ENCODE assay signal across 20 cellular contexts in genomic region chr10:77377678-77378352, GRCh38.
DNase-seq lines count a peak whose midpoint lies in the region; ATAC-seq, FAIRE-seq and TF ChIP-seq lines count a peak whose summit lies in the region.
"Had no signal": no experiment of that assay in that cellular context is flagged by ENCODE, and none has a peak within 500 bp of the region (broad histone marks: within the 10 kb centered on the region; RNA-seq: fewer than 3 reads in every experiment).

No MANE protein-coding gene starts in this region.

- FAIRE-seq in HepG2 (lab: Jason Lieb, UNC), result no peak

- H3K9me3 ChIP-seq in BE2C (no peaks in the 10 kb centered on the region), Loucy (ENCODE audit: insufficient read depth, low read depth, low read length) (no peaks in the 10 kb centered on the region), HepG2 (ENCODE audit: low read length) (no peaks in the 10 kb centered on the region)
- H3K9me3 ChIP-seq: heart left ventricle, SJSA1, thyroid gland had no signal

- 26% methylated on average over 6 of the region's 6 CpGs for WGBS in HepG2 (ENCODE audit: low lambda C conversion rate)

- H3K9me2 ChIP-seq in Loucy (replicated peaks; ENCODE audit: low read depth, low read length), result no peaks in the 10 kb centered on the region

- no peak overlapping the region for H2AFZ ChIP-seq in Loucy (ENCODE audit: low read length)
- no peak overlapping the region for H2AFZ ChIP-seq in HepG2 (ENCODE audit: low read length)

- H3F3A ChIP-seq in Loucy (ENCODE audit: low read depth), result no peaks in the 10 kb centered on the region

- no peak for DNase-seq in BE2C
- no peak for DNase-seq in choroid plexus epithelial cell (ENCODE audit: low read depth)
- DNase-seq in HepG2 (ENCODE audit: low spot score), result no peak
- DNase-seq in superior temporal gyrus (ENCODE audit: extremely low spot score), result no peak
- DNase-seq in DMS153 treated with DMSO at 0.1 percent for 48 hours (lab: John Stamatoyannopoulos, UW; ENCODE audit: unreplicated experiment), result no peak
- no peak for DNase-seq in posterior cingulate gyrus
- no peak for DNase-seq in NCI-H526 treated with DMSO at 0.1 percent for 48 hours (lab: John Stamatoyannopoulos, UW)
- DNase-seq: activated CD8-positive, alpha-beta memory T cell treated with anti-CD3 and anti-CD28 coated beads, Interleukin-2, amount 10 ng/mL, durations not matched to agents 7 days and 5 days; activated effector memory CD4-positive, alpha-beta T cell treated with Interleukin-2 at 50 U/mL for 16 hours; amniotic stem cell; C1 segment of cervical spinal cord; DMS153; effector CD4-positive, alpha-beta T cell; heart left ventricle; NCI-H1694 treated with DMSO at 0.1 percent for 48 hours; T1000 had no signal

- ATAC-seq in HepG2, result peak; percentile 53; the same call in 2 of the 3 replicates
- ATAC-seq: activated CD8-positive, alpha-beta memory T cell treated with anti-CD3 and anti-CD28 coated beads, Interleukin-2, amount 10 ng/mL, durations not matched to agents 7 days and 5 days; heart left ventricle; stimulated activated effector memory CD8-positive, alpha-beta T cell treated with anti-CD3 and anti-CD28 coated beads, Interleukin-12 subunit alpha, Interleukin-12 subunit beta, amount 100 ng/mL, for 72 hours had no signal

- no peak for TF ChIP-seq POLR2A in HepG2 (IDR thresholded peaks at IDR 0.05; ENCODE audit: insufficient read depth in 1 of 2, low read depth in 2 of 2, low read length in 2 of 2)

- H3K27me3 ChIP-seq in BE2C (no peaks in the 10 kb centered on the region), Loucy (ENCODE audit: insufficient read depth, low read length, poor library complexity, severe bottlenecking) (no peaks in the 10 kb centered on the region), HepG2 (ENCODE audit: control insufficient read depth in 1 of 2, insufficient read depth in 2 of 2, low read length in 2 of 2) (no peaks in the 10 kb centered on the region)
- H3K27me3 ChIP-seq: SJSA1, thyroid gland had no signal

- H4K20me1 ChIP-seq in Loucy (ENCODE audit: insufficient read depth, low read length, poor library complexity, severe bottlenecking), result no peaks in the 10 kb centered on the region
- no peaks in the 10 kb centered on the region for H4K20me1 ChIP-seq in HepG2 (ENCODE audit: insufficient read depth, low read length)

- TF ChIP-seq CTCF in BE2C (IDR thresholded peaks at IDR 0.05; ENCODE audit: low read depth, low read length) (peak; percentile 19), Loucy (conservative IDR thresholded peaks at IDR 0.05; ENCODE audit: low read length) (peak; percentile 48), choroid plexus epithelial cell (conservative IDR thresholded peaks at IDR 0.05; ENCODE audit: low read depth, low read length) (peak; percentile 3), HepG2 (CRISPR knock-in tag; IDR thresholded peaks at IDR 0.05) (peak; percentile 30; the same call in 1 of the 2 replicates)

- POLR2A ChIA-PET in HepG2 (lab: Yijun Ruan, JAX), result no interaction called here

- H3K9ac ChIP-seq in Loucy (ENCODE audit: low read depth, low read length, poor library complexity, severe bottlenecking) (no peak overlapping the region), HepG2 (ENCODE audit: insufficient read depth, low read depth, low read length) (no peak overlapping the region)

- H3K79me2 ChIP-seq in Loucy (ENCODE audit: insufficient read depth, low read length) (no peaks in the 10 kb centered on the region), HepG2 (ENCODE audit: insufficient read depth, low read length) (no peaks in the 10 kb centered on the region)

- H3K4me2 ChIP-seq in Loucy (ENCODE audit: low read depth, low read length, poor library complexity, severe bottlenecking), result no peak overlapping the region
- H3K4me2 ChIP-seq in HepG2 (ENCODE audit: low read depth, low read length), result no peak overlapping the region

- in situ Hi-C loops in HepG2 (cut with HindIII; ENCODE audit: extremely low pct_ligation_motif_present, low pct_unique_long_range_greater_than_20kb), result no loop called here

- no peaks in the 10 kb centered on the region for H3K36me3 ChIP-seq in BE2C
- no peaks in the 10 kb centered on the region for H3K36me3 ChIP-seq in Loucy (ENCODE audit: insufficient read depth, low read length)
- H3K36me3 ChIP-seq in HepG2 (replicated peaks in 1 of 2; ENCODE audit: control insufficient read depth in 1 of 2, insufficient read depth in 2 of 2, low read length in 2 of 2), result no peaks in the 10 kb centered on the region
- H3K36me3 ChIP-seq: heart left ventricle, SJSA1, thyroid gland had no signal

- no peak overlapping the region for H3K27ac ChIP-seq in HepG2 (ENCODE audit: extremely low read length, insufficient read depth, low read length)
- H3K27ac ChIP-seq: SJSA1, thyroid gland had no signal

- intact Hi-C loops in HepG2 (cut with micrococcal nuclease; ENCODE audit: unreplicated experiment), result no loop called here
- intact Hi-C loops in posterior cingulate gyrus (cut with DNase I), result no loop called here

- H3K4me1 ChIP-seq in BE2C, result no peaks in the 10 kb centered on the region
- peaks cover 17% of the 10 kb centered on the region for H3K4me1 ChIP-seq in Loucy (ENCODE audit: insufficient read depth, low read length, poor library complexity, severe bottlenecking)
- H3K4me1 ChIP-seq in HepG2 (ENCODE audit: insufficient read depth, low read length), result no peaks in the 10 kb centered on the region
- H3K4me1 ChIP-seq: heart left ventricle, SJSA1, thyroid gland had no signal

- CTCF ChIA-PET in HepG2 (lab: Yijun Ruan, JAX; ENCODE audit: low intra/inter-chr PET ratio, low total read pairs), result no interaction called here

- H3K4me3 ChIP-seq in BE2C (ENCODE audit: low read depth, low read length) (no peak overlapping the region), Loucy (ENCODE audit: low read length, poor library complexity, severe bottlenecking) (no peak overlapping the region), choroid plexus epithelial cell (ENCODE audit: low read depth, low read length) (no peak overlapping the region), HepG2 (replicated peaks in 1 of 3; ENCODE audit: insufficient read depth in 1 of 3, low read depth in 2 of 3, low read length in 3 of 3) (no peak overlapping the region)
- H3K4me3 ChIP-seq: heart left ventricle, SJSA1, thyroid gland had no signal

- no peak for TF ChIP-seq EP300 in HepG2 (IDR thresholded peaks at IDR 0.05; ENCODE audit: low read depth in 2 of 2, low read length in 2 of 2)
- TF ChIP-seq EP300 in HepG2 (CRISPR knock-in tag; IDR thresholded peaks at IDR 0.05; ENCODE audit: borderline replicate concordance), result no peak

- BruUV-seq in HepG2 (replicated peaks; lab: Mats Ljungman, UMichigan), result no TSS peak

- no peak for TF ChIP-seq RAD21 in HepG2 (CRISPR knock-in tag; IDR thresholded peaks at IDR 0.05)

TF ChIP-seq in HepG2, 621 proteins besides CTCF, POLR2A, EP300 and RAD21:
- peak; percentile 42; the same call in 1 of the 2 replicates for TF ChIP-seq RARA (CRISPR knock-in tag; IDR thresholded peaks at IDR 0.05)
- TF ChIP-seq ZNF143 (CRISPR knock-in tag; IDR thresholded peaks at IDR 0.05), result no peak
- TF ChIP-seq THRA (CRISPR knock-in tag; IDR thresholded peaks at IDR 0.05; ENCODE audit: borderline replicate concordance), result no peak
- TF ChIP-seq TBX3 (IDR thresholded peaks at IDR 0.05; ENCODE audit: borderline replicate concordance), result no peak
- no peak for TF ChIP-seq TCF7L2 (IDR thresholded peaks at IDR 0.05; ENCODE audit: low read depth, low read length)
- no peak for TF ChIP-seq HCFC1 (IDR thresholded peaks at IDR 0.05; ENCODE audit: low read depth, low read length)
- no peak for TF ChIP-seq FOXJ3 (CRISPR knock-in tag; IDR thresholded peaks at IDR 0.05; ENCODE audit: borderline replicate concordance)
- peak; percentile 35; the same call in 1 of the 2 replicates for TF ChIP-seq STAG1 (CRISPR knock-in tag; IDR thresholded peaks at IDR 0.05)
- TF ChIP-seq BORCS8-MEF2B (CRISPR knock-in tag; IDR thresholded peaks at IDR 0.05), result no peak
- TF ChIP-seq THAP8 (CRISPR knock-in tag; IDR thresholded peaks at IDR 0.05; ENCODE audit: borderline replicate concordance), result no peak
- no peak for TF ChIP-seq MAZ (IDR thresholded peaks at IDR 0.05; ENCODE audit: borderline replicate concordance, low read depth, low read length)
- TF ChIP-seq MAZ (CRISPR knock-in tag; IDR thresholded peaks at IDR 0.05; ENCODE audit: low read depth), result no peak
- TF ChIP-seq POLR2G (IDR thresholded peaks at IDR 0.05; ENCODE audit: low read depth, low read length), result no peak
